7 cellular contexts compared by ENCODE assay signal in the genomic region with DNA sequence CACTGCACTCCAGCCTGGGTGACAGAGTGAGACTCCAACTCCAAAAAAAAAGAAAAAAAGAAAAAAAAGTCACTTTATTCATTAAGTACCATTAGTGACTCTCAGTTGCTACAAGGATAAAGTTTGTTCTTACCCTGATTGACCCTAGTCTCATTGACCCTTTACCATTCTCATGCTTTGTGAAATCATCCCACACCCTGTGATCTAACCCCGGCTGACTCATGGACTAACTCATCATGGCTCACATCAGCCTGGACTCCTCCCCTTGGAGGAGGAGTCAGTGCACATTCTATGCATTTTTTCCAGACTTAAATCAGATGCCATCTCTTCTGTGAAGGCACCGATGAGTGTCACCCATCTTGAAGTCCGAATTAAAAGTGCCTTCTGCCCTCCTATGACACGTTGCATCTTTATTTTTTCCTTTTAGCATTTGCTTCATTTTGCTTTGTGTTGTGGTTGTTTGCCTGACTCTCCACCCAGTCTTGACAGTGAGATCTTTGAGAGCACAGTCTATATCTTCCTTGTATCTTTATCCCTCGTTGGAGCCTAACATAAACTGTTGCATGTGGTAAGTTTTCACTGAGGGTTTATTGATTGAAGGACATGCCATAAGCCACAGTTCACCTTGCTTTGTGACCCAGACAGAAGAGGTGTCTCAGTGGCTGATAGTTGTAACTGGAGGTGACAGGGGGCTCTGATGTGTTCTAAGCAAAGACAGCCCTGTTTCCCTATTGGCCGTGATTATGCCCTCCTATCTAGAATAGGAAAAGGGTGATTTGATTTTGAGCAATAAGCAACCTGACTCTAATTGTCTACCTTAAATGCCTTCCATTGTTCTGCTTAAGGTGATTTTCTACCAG.
DNase-seq lines count a peak whose midpoint lies in the region; ATAC-seq, FAIRE-seq and TF ChIP-seq lines count a peak whose summit lies in the region.

No MANE protein-coding gene starts in this region.

- H3K79me2 ChIP-seq in smooth muscle cell (ENCODE audit: low read depth): no peaks in the 10 kb centered on the region

- peak; percentile 94 for FAIRE-seq in HTR-8/SVneo (lab: Jason Lieb, UNC)

- H3K4me2 ChIP-seq in smooth muscle cell: peak overlapping the region; percentile 55

- peak overlapping the region; percentile 93 for H3K27ac ChIP-seq in smooth muscle cell (ENCODE audit: low read depth)

- ATAC-seq in GM19351 (IDR thresholded peaks at IDR 0.05; ENCODE audit: unreplicated experiment): peak; percentile 36
- ATAC-seq in HG03135 (IDR thresholded peaks at IDR 0.05; ENCODE audit: unreplicated experiment): no peak

- TF ChIP-seq CTCF in fibroblast of the aortic adventitia (IDR thresholded peaks at IDR 0.05; ENCODE audit: insufficient read depth, low read length) (no peak), smooth muscle cell (IDR thresholded peaks at IDR 0.05; ENCODE audit: borderline replicate concordance, insufficient read depth, poor library complexity, severe bottlenecking) (no peak)

- peak overlapping the region; percentile 77 for H3K9ac ChIP-seq in smooth muscle cell (ENCODE audit: low read depth)

- 40% methylated on average over 6 of the region's 6 CpGs for WGBS in smooth muscle cell (ENCODE audit: low lambda C conversion rate)

- H3K4me3 ChIP-seq in fibroblast of the aortic adventitia (ENCODE audit: low read depth, low read length) (no peak overlapping the region), smooth muscle cell (no peak overlapping the region)

- H3K9me3 ChIP-seq in smooth muscle cell (replicated peaks; ENCODE audit: low read depth): no peaks in the 10 kb centered on the region

- no peaks in the 10 kb centered on the region for H3F3A ChIP-seq in smooth muscle cell (ENCODE audit: low read depth)

- H3K4me1 ChIP-seq in smooth muscle cell (ENCODE audit: low read depth): peaks cover 6% of the 10 kb centered on the region

- H4K20me1 ChIP-seq in smooth muscle cell (ENCODE audit: low read depth): no peaks in the 10 kb centered on the region

- no peaks in the 10 kb centered on the region for H3K27me3 ChIP-seq in smooth muscle cell (ENCODE audit: low read depth)

- H2AFZ ChIP-seq in smooth muscle cell (ENCODE audit: low read depth): no peak overlapping the region

- H3K36me3 ChIP-seq in smooth muscle cell (ENCODE audit: low read depth): no peaks in the 10 kb centered on the region

- DNase-seq in HTR-8/SVneo (ENCODE audit: insufficient read length, low spot score) (peak; percentile 84), fibroblast of the aortic adventitia (ENCODE audit: low read depth) (peak; percentile 81), smooth muscle cell (lab: John Stamatoyannopoulos, UW; ENCODE audit: unreplicated experiment) (no peak), NCI-H2227 treated with DMSO at 0.1 percent for 48 hours (lab: John Stamatoyannopoulos, UW) (no peak)
- DNase-seq in activated CD4-positive, alpha-beta T cell treated with anti-CD3 and anti-CD28 coated beads for 4 hours: peak; percentile 45 to 49

Comparison
In these comparisons a context has a peak if more than half of its experiments do, and no peak if none do; other contexts are left out.
1. DNase-seq: peak in HTR-8/SVneo (single experiment), activated CD4-positive, alpha-beta T cell treated with anti-CD3 and anti-CD28 coated beads for 4 hours (2 of 2) and fibroblast of the aortic adventitia (single experiment); none in smooth muscle cell (single experiment) and NCI-H2227 treated with DMSO at 0.1 percent for 48 hours (single experiment).